10 cellular contexts compared by ENCODE assay signal in genomic region chr2:170408461-170409163, GRCh38.
A peak's percentile ranks its signal among the peaks of the same experiment; 100 is the strongest.
DNase-seq lines count a peak whose midpoint lies in the region; ATAC-seq and TF ChIP-seq lines count a peak whose summit lies in the region.
"Had no signal": no experiment of that assay in that cellular context is flagged by ENCODE, and none has a peak within 500 bp of the region (broad histone marks: within the 10 kb centered on the region; RNA-seq: fewer than 3 reads in every experiment).

No MANE protein-coding gene starts in this region.

- no peaks in the 10 kb centered on the region for H3K36me3 Mint-ChIP-seq in CD4-positive, alpha-beta T cell (ENCODE audit: low read depth)
- H3K36me3 Mint-ChIP-seq in endothelial cell (ENCODE audit: low read depth, unreplicated experiment) = no peaks in the 10 kb centered on the region
- H3K36me3 Mint-ChIP-seq in mesothelial cell of epicardium = peaks cover 6% of the 10 kb centered on the region
- H3K36me3 Mint-ChIP-seq in osteocyte (ENCODE audit: unreplicated experiment) = no peaks in the 10 kb centered on the region

- intact Hi-C loops in CD4-positive, alpha-beta T cell (cut with DNase I, micrococcal nuclease) = loop anchor here (1.0 kb wide), 2 partner anchors 404 to 407 kb away; no protein-coding TSS in a partner anchor
- intact Hi-C loops in Right ventricle myocardium inferior (cut with DNase I) = loop anchor here (2.0 kb wide), 1 partner anchor 404 kb away; no protein-coding TSS in a partner anchor

- peak overlapping the region; percentile 34 for H3K4me3 Mint-ChIP-seq in CD4-positive, alpha-beta T cell
- H3K4me3 Mint-ChIP-seq in endothelial cell (ENCODE audit: unreplicated experiment) = no peak overlapping the region
- no peak overlapping the region for H3K4me3 Mint-ChIP-seq in mesothelial cell of epicardium
- no peak overlapping the region for H3K4me3 Mint-ChIP-seq in osteocyte (ENCODE audit: unreplicated experiment)
- H3K4me3 Mint-ChIP-seq: stimulated activated naive CD8-positive, alpha-beta T cell treated with anti-CD3 and anti-CD28 coated beads, Interleukin-15, Interleukin-2, amounts not matched to agents 100 ng/mL and 50 ng/mL, for 24 hours had no signal

- TF ChIP-seq CTCF in CD4-positive, alpha-beta T cell (IDR thresholded peaks at IDR 0.05) = no peak
- no peak for TF ChIP-seq CTCF in endothelial cell (IDR thresholded peaks at IDR 0.05; ENCODE audit: unreplicated experiment)
- TF ChIP-seq CTCF in mesothelial cell of epicardium (IDR thresholded peaks at IDR 0.05; ENCODE audit: unreplicated experiment) = no peak
- TF ChIP-seq CTCF in osteocyte (IDR thresholded peaks at IDR 0.05) = no peak
- TF ChIP-seq CTCF in RWPE1 (conservative IDR thresholded peaks at IDR 0.05; ENCODE audit: low read depth) = no peak

- DNase-seq in CD4-positive, alpha-beta T cell = no peak
- DNase-seq in NAMALWA (ENCODE audit: low spot score) = peak; percentile 58
- DNase-seq in endothelial cell (ENCODE audit: low spot score) = peak; percentile 12
- DNase-seq in Right ventricle myocardium inferior (ENCODE audit: missing footprints) = no peak
- DNase-seq in mesothelial cell of epicardium (ENCODE audit: low spot score in 2 of 2, unreplicated experiment in 2 of 2) = no peak
- no peak for DNase-seq in osteocyte (ENCODE audit: extremely low spot score, unreplicated experiment)
- DNase-seq in RWPE1 (ENCODE audit: low spot score) = no peak

- H3K27ac Mint-ChIP-seq in CD4-positive, alpha-beta T cell = no peak overlapping the region
- peak overlapping the region; percentile 32 for H3K27ac Mint-ChIP-seq in endothelial cell (ENCODE audit: unreplicated experiment)
- H3K27ac Mint-ChIP-seq in mesothelial cell of epicardium = no peak overlapping the region
- H3K27ac Mint-ChIP-seq in osteocyte (ENCODE audit: unreplicated experiment) = no peak overlapping the region
- H3K27ac Mint-ChIP-seq: stimulated activated naive CD8-positive, alpha-beta T cell treated with anti-CD3 and anti-CD28 coated beads, Interleukin-15, Interleukin-2, amounts not matched to agents 100 ng/mL and 50 ng/mL, for 24 hours had no signal

- ATAC-seq in CD4-positive, alpha-beta T cell (ENCODE audit: poor library complexity) = no peak
- ATAC-seq in GM21390 (IDR thresholded peaks at IDR 0.05; ENCODE audit: unreplicated experiment) = peak; percentile 68
- ATAC-seq in Right ventricle myocardium inferior = no peak

- H3K4me1 Mint-ChIP-seq in CD4-positive, alpha-beta T cell (ENCODE audit: low read depth) = peaks cover 15% of the 10 kb centered on the region
- H3K4me1 Mint-ChIP-seq in endothelial cell (ENCODE audit: unreplicated experiment) (peaks cover 40% of the 10 kb centered on the region), mesothelial cell of epicardium (peaks cover 5% of the 10 kb centered on the region), osteocyte (ENCODE audit: unreplicated experiment) (peaks cover 3% of the 10 kb centered on the region)

- H3K9me3 Mint-ChIP-seq in CD4-positive, alpha-beta T cell = no peaks in the 10 kb centered on the region
- H3K9me3 Mint-ChIP-seq in endothelial cell (ENCODE audit: unreplicated experiment) = no peaks in the 10 kb centered on the region
- no peaks in the 10 kb centered on the region for H3K9me3 Mint-ChIP-seq in mesothelial cell of epicardium
- H3K9me3 Mint-ChIP-seq in osteocyte (ENCODE audit: unreplicated experiment) = no peaks in the 10 kb centered on the region
- H3K9me3 Mint-ChIP-seq: stimulated activated naive CD8-positive, alpha-beta T cell treated with anti-CD3 and anti-CD28 coated beads, Interleukin-15, Interleukin-2, amounts not matched to agents 100 ng/mL and 50 ng/mL, for 24 hours had no signal

- CTCF ChIA-PET in CD4-positive, alpha-beta T cell (lab: Charles Lee) = interaction anchor here (0.8 to 1.5 kb wide), 6 partner anchors 10 to 464 kb away, joined by 3 to 5 read pairs (median 3); partner anchors contain the start of gene GAD1
- CTCF ChIA-PET in RWPE1 (lab: Yijun Ruan, JAX) = interaction anchor here (0.5 to 1.8 kb wide), 20 partner anchors 9 to 431 kb away, joined by 3 to 13 read pairs (median 4); no protein-coding TSS in a partner anchor

- H3K9me3 ChIP-seq in CD4-positive, alpha-beta T cell (ENCODE audit: control insufficient read depth, low read length) = no peaks in the 10 kb centered on the region
- H3K9me3 ChIP-seq: prostate gland had no signal

- H3K27me3 Mint-ChIP-seq in CD4-positive, alpha-beta T cell = peaks cover 47% of the 10 kb centered on the region
- H3K27me3 Mint-ChIP-seq in endothelial cell (ENCODE audit: unreplicated experiment) (peaks cover 1% of the 10 kb centered on the region), mesothelial cell of epicardium (ENCODE audit: low read depth) (peaks cover 28% of the 10 kb centered on the region), osteocyte (ENCODE audit: unreplicated experiment) (peaks cover 66% of the 10 kb centered on the region)

- H3K27ac ChIP-seq in CD4-positive, alpha-beta T cell (ENCODE audit: low read depth, low read length) = no peak overlapping the region
- H3K27ac ChIP-seq in RWPE1 = no peak overlapping the region
- H3K27ac ChIP-seq: prostate gland had no signal

- POLR2A ChIA-PET in CD4-positive, alpha-beta T cell (lab: Charles Lee) = interaction anchor here (1.2 kb wide), 1 partner anchor 10 kb away, joined by 3 read pairs; no protein-coding TSS in a partner anchor
- POLR2A ChIA-PET in RWPE1 (lab: Yijun Ruan, JAX; ENCODE audit: low non-redundant PET) = no interaction called here

- peaks cover 30% of the 10 kb centered on the region for H3K27me3 ChIP-seq in CD4-positive, alpha-beta T cell (ENCODE audit: control insufficient read depth, insufficient read depth, low read length)

Comparison
In these comparisons a context has a peak if more than half of its experiments do, and no peak if none do; other contexts are left out.
1. DNase-seq: peak in NAMALWA (single experiment) and endothelial cell (single experiment); none in CD4-positive, alpha-beta T cell (0 of 10), Right ventricle myocardium inferior (single experiment), mesothelial cell of epicardium (0 of 2), osteocyte (single experiment) and RWPE1 (single experiment).